In genomic region chr19:2150794-2151338, GRCh38 we compare ENCODE assay signal across 6 cellular contexts. TPM values are rescaled to one million over a fixed set of nuclear protein-coding genes. Genes with fewer than 3 reads are reported as not detected.
DNase-seq lines count a peak whose midpoint lies in the region; ATAC-seq and TF ChIP-seq lines count a peak whose summit lies in the region.

No MANE protein-coding gene starts in this region.

- no peaks in the 10 kb centered on the region for H3K9me3 Mint-ChIP-seq in dendritic cell treated with granulocyte-macrophage colony-stimulating factor and Interleukin-4, amounts not matched to agents 40 ng/mL and 50 ng/mL, for 4 days

- TF ChIP-seq CTCF in HL-60 (IDR thresholded peaks at IDR 0.05; ENCODE audit: insufficient read depth, low read length): no peak
- no peak for TF ChIP-seq CTCF in parathyroid adenoma (IDR thresholded peaks at IDR 0.05)

- H3K27ac ChIP-seq in HL-60 (replicated peaks) (peak overlapping the region; percentile 68), parathyroid adenoma (peak overlapping the region; percentile 56)

- no peaks in the 10 kb centered on the region for H3K9me3 ChIP-seq in parathyroid adenoma (ENCODE audit: control insufficient read depth, low read length)

- H3K4me2 ChIP-seq in parathyroid adenoma (ENCODE audit: low read length): peak overlapping the region; percentile 57

- H3K36me3 Mint-ChIP-seq in dendritic cell treated with granulocyte-macrophage colony-stimulating factor and Interleukin-4, amounts not matched to agents 40 ng/mL and 50 ng/mL, for 4 days (ENCODE audit: low read depth): peaks cover 50% of the 10 kb centered on the region

- peaks cover 47% of the 10 kb centered on the region for H3K79me2 ChIP-seq in parathyroid adenoma

- H3K27me3 ChIP-seq in HL-60 (ENCODE audit: insufficient read depth, poor library complexity, severe bottlenecking): no peaks in the 10 kb centered on the region
- H3K27me3 ChIP-seq in parathyroid adenoma (ENCODE audit: control insufficient read depth, insufficient read depth, low read length): no peaks in the 10 kb centered on the region

- DNase-seq in HL-60 (ENCODE audit: low read depth in 1 of 2, low spot score in 1 of 2): peak in 1 of 2 experiments; percentile 11
- no peak for DNase-seq in T1000 (lab: John Stamatoyannopoulos, UW)
- DNase-seq in left colon: no peak

- H3K4me1 ChIP-seq in parathyroid adenoma: peaks cover 12% of the 10 kb centered on the region

- H3K27me3 Mint-ChIP-seq in dendritic cell treated with granulocyte-macrophage colony-stimulating factor and Interleukin-4, amounts not matched to agents 40 ng/mL and 50 ng/mL, for 4 days: no peaks in the 10 kb centered on the region

- ATAC-seq in GM18909 (IDR thresholded peaks at IDR 0.05; ENCODE audit: poor library complexity, unreplicated experiment) (peak; percentile 20), left colon (no peak)

- peak overlapping the region; percentile 28 for H2AFZ ChIP-seq in parathyroid adenoma

- H3K36me3 ChIP-seq in parathyroid adenoma (ENCODE audit: control insufficient read depth, insufficient read depth, low read length): no peaks in the 10 kb centered on the region

- H3K4me3 Mint-ChIP-seq in dendritic cell treated with granulocyte-macrophage colony-stimulating factor and Interleukin-4, amounts not matched to agents 40 ng/mL and 50 ng/mL, for 4 days: peak overlapping the region; percentile 84

- H3K4me1 Mint-ChIP-seq in dendritic cell treated with granulocyte-macrophage colony-stimulating factor and Interleukin-4, amounts not matched to agents 40 ng/mL and 50 ng/mL, for 4 days (ENCODE audit: low read depth): peaks cover 57% of the 10 kb centered on the region

- H3K4me3 ChIP-seq in HL-60 (replicated peaks; ENCODE audit: insufficient read depth, low read length) (peak overlapping the region; percentile 99), parathyroid adenoma (ENCODE audit: low read depth, low read length) (peak overlapping the region; percentile 53)

- intact Hi-C loops in dendritic cell treated with granulocyte-macrophage colony-stimulating factor and Interleukin-4, amounts not matched to agents 40 ng/mL and 50 ng/mL, for 4 days (cut with micrococcal nuclease): loop anchor here (1.0 to 5.0 kb wide), 3 partner anchors 85 to 134 kb away; partner anchors contain the start of genes BTBD2, PLEKHJ1 and SF3A2
- intact Hi-C loops in left colon (cut with DNase I, micrococcal nuclease): loop anchor here in 1 of 2 donors (10.0 kb wide), 1 partner anchor 84 kb away; the partner anchor contains the start of genes PLEKHJ1 and SF3A2

- peak overlapping the region; percentile 41 for H3K9ac ChIP-seq in parathyroid adenoma

- peak overlapping the region; percentile 87 for H3K27ac Mint-ChIP-seq in dendritic cell treated with granulocyte-macrophage colony-stimulating factor and Interleukin-4, amounts not matched to agents 40 ng/mL and 50 ng/mL, for 4 days

RNA-seq across cellular contexts. Expression of gene AP3D1, which starts 0.5 kb away (rescaled TPM):
- 100 to 1,000 TPM in 1 of 2 donors, 10 to 100 TPM in 1; 99.4 to 123 TPM for total RNA-seq in left colon

RNA-seq across cellular contexts. Expression of gene DOT1L, which starts 12.9 kb away (rescaled TPM):
- total RNA-seq in left colon: 10 to 100 TPM; 37.6 to 41.6 TPM

RNA-seq across cellular contexts. Expression of gene IZUMO4, which starts 54.2 kb away (rescaled TPM):
- 1 to 10 TPM; 2.1 to 2.3 TPM for total RNA-seq in left colon

RNA-seq across cellular contexts. Expression of gene MOB3A, which starts 54.7 kb away (rescaled TPM):
- 10 to 100 TPM; 37.9 to 48.4 TPM for total RNA-seq in left colon
